Comparison of ENCODE assay signal across 11 cellular contexts in genomic region chr3:100106094-100106493, GRCh38. TPM values are rescaled to one million over a fixed set of nuclear protein-coding genes. Genes with fewer than 3 reads are reported as not detected.
DNase-seq lines count a peak whose midpoint lies in the region; ATAC-seq and TF ChIP-seq lines count a peak whose summit lies in the region.
"Had no signal": no experiment of that assay in that cellular context is flagged by ENCODE, and none has a peak within 500 bp of the region (broad histone marks: within the 10 kb centered on the region; RNA-seq: fewer than 3 reads in every experiment).

No MANE protein-coding gene starts in this region.

- CTCF ChIA-PET in OCI-LY7 (lab: Charles Lee; ENCODE audit: unreplicated experiment): no interaction called here

- H3K4me2 ChIP-seq in OCI-LY7 (ENCODE audit: low read length): peak overlapping the region; percentile 50; the same call in 1 of the 2 replicates

- no peak for TF ChIP-seq CTCF in left ventricle myocardium inferior (IDR thresholded peaks at IDR 0.05; ENCODE audit: borderline replicate concordance)
- no peak for TF ChIP-seq CTCF in OCI-LY7 (conservative IDR thresholded peaks at IDR 0.05; ENCODE audit: low read length)
- no peak for TF ChIP-seq CTCF in epithelial cell of esophagus (IDR thresholded peaks at IDR 0.05; ENCODE audit: insufficient read depth, low read depth, low read length, missing control alignments)
- no peak for TF ChIP-seq CTCF in vagina (IDR thresholded peaks at IDR 0.05)

- H3K9me3 ChIP-seq in left ventricle myocardium inferior (replicated peaks) (no peaks in the 10 kb centered on the region), OCI-LY7 (ENCODE audit: low read length) (no peaks in the 10 kb centered on the region), vagina (no peaks in the 10 kb centered on the region)

- no peaks in the 10 kb centered on the region for H4K20me1 ChIP-seq in OCI-LY7 (ENCODE audit: insufficient read depth, low read length)

- H3K4me3 ChIP-seq in left ventricle myocardium inferior (no peak overlapping the region), OCI-LY7 (ENCODE audit: low read depth, low read length, poor library complexity, severe bottlenecking) (no peak overlapping the region), epithelial cell of esophagus (ENCODE audit: low read length) (no peak overlapping the region), vagina (no peak overlapping the region)

- intact Hi-C loops in left ventricle myocardium inferior (cut with micrococcal nuclease): no loop called here
- intact Hi-C loops in left cardiac atrium (cut with DNase I): no loop called here
- intact Hi-C loops in OCI-LY7 (cut with micrococcal nuclease; ENCODE audit: unreplicated experiment): no loop called here
- intact Hi-C loops in vagina (cut with DNase I): no loop called here

- no peak for ATAC-seq in left cardiac atrium
- ATAC-seq in HG03378 (IDR thresholded peaks at IDR 0.05; ENCODE audit: unreplicated experiment): no peak
- no peak for ATAC-seq in GM18858 (IDR thresholded peaks at IDR 0.05; ENCODE audit: unreplicated experiment)

- no peaks in the 10 kb centered on the region for H3K79me2 ChIP-seq in OCI-LY7 (ENCODE audit: insufficient read depth, low read depth, low read length)

- DNase-seq in left ventricle myocardium inferior (no peak), left cardiac atrium (no peak), OCI-LY7 (ENCODE audit: low spot score) (peak; percentile 5), epithelial cell of esophagus (ENCODE audit: low read depth) (peak; percentile 82), vagina (ENCODE audit: extremely low spot score in 2 of 2) (no peak), AG08395 (ENCODE audit: low spot score) (no peak)
- DNase-seq: activated CD8-positive, alpha-beta memory T cell treated with anti-CD3 and anti-CD28 coated beads, Interleukin-2, amount 50 U/mL, for 48 hours; cerebellar nuclear complex had no signal

- H2AFZ ChIP-seq in OCI-LY7 (ENCODE audit: low read length): peak overlapping the region; percentile 48; the same call in 1 of the 2 replicates

- no peaks in the 10 kb centered on the region for H3K27me3 ChIP-seq in left ventricle myocardium inferior (ENCODE audit: low read depth)
- no peaks in the 10 kb centered on the region for H3K27me3 ChIP-seq in vagina

- H3K4me1 ChIP-seq in left ventricle myocardium inferior (peaks cover 82% of the 10 kb centered on the region), OCI-LY7 (ENCODE audit: insufficient read depth, low read length, poor library complexity, severe bottlenecking) (peaks cover 33% of the 10 kb centered on the region), vagina (peaks cover 57% of the 10 kb centered on the region)

- no TSS peak for BruUV-seq in OCI-LY7 (replicated peaks; lab: Mats Ljungman, UMichigan)

- H3K27ac ChIP-seq in left ventricle myocardium inferior (replicated peaks) (peak overlapping the region; percentile 84), OCI-LY7 (ENCODE audit: low read depth, low read length, poor library complexity, severe bottlenecking) (peak overlapping the region; percentile 58), vagina (peak overlapping the region; percentile 5)
- H3K27ac ChIP-seq: C4-2B had no signal

- H3K36me3 ChIP-seq in left ventricle myocardium inferior: no peaks in the 10 kb centered on the region
- no peaks in the 10 kb centered on the region for H3K36me3 ChIP-seq in OCI-LY7 (ENCODE audit: insufficient read depth, low read length)
- no peaks in the 10 kb centered on the region for H3K36me3 ChIP-seq in vagina

- POLR2A ChIA-PET in OCI-LY7 (lab: Charles Lee): interaction anchor here (0.7 to 1.9 kb wide), 10 partner anchors 8 to 1515 kb away, joined by 3 to 5 read pairs (median 3); partner anchors contain the start of genes FILIP1L and TBC1D23

- TF ChIP-seq POLR2A in vagina (IDR thresholded peaks at IDR 0.05): no peak

- H3K9me2 ChIP-seq in OCI-LY7 (ENCODE audit: insufficient read depth, low read length): no peaks in the 10 kb centered on the region

RNA-seq across cellular contexts. Expression of gene FILIP1L, which starts 8.2 kb away (rescaled TPM):
- total RNA-seq in left ventricle myocardium inferior: 84.9 TPM
- 10 to 100 TPM; 77.0 to 86.6 TPM for total RNA-seq in left cardiac atrium
- not detected in 2 replicates for total RNA-seq in OCI-LY7 (2014; rRNA removed; shearing (Covaris generic))
- not detected in 2 replicates for total RNA-seq in OCI-LY7 (2022)
- 41.5 TPM for total RNA-seq in vagina

Comparison
In these comparisons a context has a peak if more than half of its experiments do, and no peak if none do; other contexts are left out.
1. DNase-seq: peak in OCI-LY7 (single experiment) and epithelial cell of esophagus (single experiment); none in left ventricle myocardium inferior (single experiment), left cardiac atrium (single experiment), vagina (0 of 2) and AG08395 (single experiment).
2. H3K27ac ChIP-seq: peak in every context shown above with its lines; median percentile 84 in left ventricle myocardium inferior; 58 in OCI-LY7; 5 in vagina.
3. RNA of gene FILIP1L, which starts 8.2 kb away (total RNA-seq): 77.0 to 86.6 TPM in left cardiac atrium, 84.9 TPM in left ventricle myocardium inferior (single experiment) and 41.5 TPM in vagina (single experiment); not detected in OCI-LY7; every median in the first group is over 10 times any median in the second.